In the genomic region with DNA sequence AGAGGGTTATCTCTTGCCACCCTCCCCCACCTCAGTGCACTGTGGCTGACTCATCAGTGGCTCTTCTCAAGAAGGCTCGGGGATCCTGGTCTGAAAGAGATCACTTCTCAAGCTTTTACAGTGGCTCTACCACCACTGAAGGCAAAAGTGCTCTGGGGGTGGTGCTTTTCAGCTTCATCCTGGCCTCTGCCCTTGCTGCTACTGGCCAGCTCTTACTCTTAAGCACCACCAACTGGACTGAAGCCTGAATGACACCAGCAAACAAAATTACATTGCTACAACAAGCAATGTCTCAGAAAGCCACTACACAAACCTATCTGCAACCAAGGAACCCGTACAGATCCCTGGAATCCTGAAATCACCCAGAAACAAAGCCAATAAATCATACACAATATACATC, we compare ENCODE assay signal across 14 cellular contexts.
DNase-seq lines count a peak whose midpoint lies in the region; ATAC-seq, FAIRE-seq and TF ChIP-seq lines count a peak whose summit lies in the region.
"Had no signal": no experiment of that assay in that cellular context is flagged by ENCODE, and none has a peak within 500 bp of the region (broad histone marks: within the 10 kb centered on the region; RNA-seq: fewer than 3 reads in every experiment).

No MANE protein-coding gene starts in this region.

- H3K4me1 Mint-ChIP-seq in type B pancreatic cell (ENCODE audit: unreplicated experiment) (no peaks in the 10 kb centered on the region), mesothelial cell of epicardium (no peaks in the 10 kb centered on the region)
- H3K4me1 Mint-ChIP-seq: activated CD4-positive, alpha-beta T cell treated with anti-CD3 and anti-CD28 coated beads for 36 hours had no signal

- H3K27me3 ChIP-seq in cardiac muscle cell (no peaks in the 10 kb centered on the region), heart left ventricle (no peaks in the 10 kb centered on the region), SJCRH30 (no peaks in the 10 kb centered on the region)

- H3K27ac Mint-ChIP-seq in type B pancreatic cell (no peak overlapping the region), mesothelial cell of epicardium (no peak overlapping the region)
- H3K27ac Mint-ChIP-seq: activated CD4-positive, alpha-beta T cell treated with anti-CD3 and anti-CD28 coated beads for 36 hours had no signal

- H3K27ac ChIP-seq in cardiac muscle cell (no peak overlapping the region), heart left ventricle (no peak overlapping the region), SJCRH30 (no peak overlapping the region)

- H3K36me3 Mint-ChIP-seq in type B pancreatic cell (no peaks in the 10 kb centered on the region), mesothelial cell of epicardium (no peaks in the 10 kb centered on the region)

- TF ChIP-seq CTCF in cardiac muscle cell (IDR thresholded peaks at IDR 0.05; ENCODE audit: low read depth, low read length) (peak; percentile 18), heart left ventricle (IDR thresholded peaks at IDR 0.05) (no peak), fibroblast of villous mesenchyme (IDR thresholded peaks at IDR 0.05; ENCODE audit: insufficient read depth, low read depth, low read length) (peak; percentile 34), type B pancreatic cell (conservative IDR thresholded peaks at IDR 0.05) (peak; percentile 22), mesothelial cell of epicardium (IDR thresholded peaks at IDR 0.05; ENCODE audit: unreplicated experiment) (no peak)

- H3K4me3 Mint-ChIP-seq in type B pancreatic cell (no peak overlapping the region), mesothelial cell of epicardium (no peak overlapping the region)
- H3K4me3 Mint-ChIP-seq: activated CD4-positive, alpha-beta T cell treated with anti-CD3 and anti-CD28 coated beads for 36 hours had no signal

- ATAC-seq in heart left ventricle, result no peak
- no peak for ATAC-seq in GM21717 (IDR thresholded peaks at IDR 0.05; ENCODE audit: unreplicated experiment)
- ATAC-seq: activated CD4-positive, alpha-beta T cell treated with anti-CD3 and anti-CD28 coated beads for 36 hours had no signal

- H3K36me3 ChIP-seq in cardiac muscle cell, result no peaks in the 10 kb centered on the region
- H3K36me3 ChIP-seq in heart left ventricle, result no peaks in the 10 kb centered on the region
- H3K36me3 ChIP-seq in SJCRH30, result no peaks in the 10 kb centered on the region

- H3K9me3 ChIP-seq in cardiac muscle cell (ENCODE audit: low read depth) (no peaks in the 10 kb centered on the region), heart left ventricle (no peaks in the 10 kb centered on the region), SJCRH30 (replicated peaks) (no peaks in the 10 kb centered on the region)
- H3K9me3 ChIP-seq: Caco-2 had no signal

- H3K27me3 Mint-ChIP-seq in type B pancreatic cell (no peaks in the 10 kb centered on the region), mesothelial cell of epicardium (ENCODE audit: low read depth) (no peaks in the 10 kb centered on the region)
- H3K27me3 Mint-ChIP-seq: activated CD4-positive, alpha-beta T cell treated with anti-CD3 and anti-CD28 coated beads for 36 hours had no signal

- WGBS in heart left ventricle, 4 donors, result 77 to 79% (median 78%) methylated on average over 2 of the region's 2 CpGs

- intact Hi-C loops in heart left ventricle (cut with DNase I), result no loop called here

- no peak for FAIRE-seq in HTR-8/SVneo (lab: Jason Lieb, UNC)

- H3K9me3 Mint-ChIP-seq in type B pancreatic cell (no peaks in the 10 kb centered on the region), mesothelial cell of epicardium (peaks cover 4% of the 10 kb centered on the region)

- TF ChIP-seq POLR2A in heart left ventricle (IDR thresholded peaks at IDR 0.05), result no peak

- H3K4me3 ChIP-seq in cardiac muscle cell, result no peak overlapping the region
- no peak overlapping the region for H3K4me3 ChIP-seq in heart left ventricle
- H3K4me3 ChIP-seq in SJCRH30, result no peak overlapping the region
- H3K4me3 ChIP-seq in fibroblast of villous mesenchyme (ENCODE audit: low read depth, low read length), result no peak overlapping the region

- DNase-seq in cardiac muscle cell (ENCODE audit: low read depth in 1 of 2, low spot score in 1 of 2) (peak in 1 of 2 donors; percentile 9), heart left ventricle (no peak), SJCRH30 (peak; percentile 7 to 26), fibroblast of villous mesenchyme (ENCODE audit: low read depth) (peak; percentile 8), type B pancreatic cell (ENCODE audit: extremely low spot score, unreplicated experiment) (no peak), HTR-8/SVneo (ENCODE audit: insufficient read length, low spot score) (no peak), mesothelial cell of epicardium (ENCODE audit: low spot score in 2 of 2, unreplicated experiment in 2 of 2) (no peak)
- DNase-seq: activated CD4-positive, alpha-beta T cell treated with anti-CD3 and anti-CD28 coated beads for 36 hours; activated T-cell treated with anti-CD3 and anti-CD28 coated beads for 4 hours; cortex of kidney; NCI-H187 treated with DMSO at 0.1 percent for 48 hours; trophoblast cell had no signal

- H3K4me1 ChIP-seq in cardiac muscle cell (ENCODE audit: low read depth), result no peaks in the 10 kb centered on the region
- H3K4me1 ChIP-seq in heart left ventricle, result no peaks in the 10 kb centered on the region
- H3K4me1 ChIP-seq in SJCRH30, result no peaks in the 10 kb centered on the region
- H3K4me1 ChIP-seq: Caco-2 had no signal

Comparison
In these comparisons a context has a peak if more than half of its experiments do, and no peak if none do; other contexts are left out.
1. CTCF ChIP-seq: peak in cardiac muscle cell (single experiment), fibroblast of villous mesenchyme (single experiment) and type B pancreatic cell (single experiment); none in heart left ventricle (0 of 12) and mesothelial cell of epicardium (single experiment).
2. DNase-seq: peak in SJCRH30 (2 of 2) and fibroblast of villous mesenchyme (single experiment); none in heart left ventricle (0 of 5), type B pancreatic cell (single experiment), HTR-8/SVneo (single experiment) and mesothelial cell of epicardium (0 of 2).